In the genomic region with DNA sequence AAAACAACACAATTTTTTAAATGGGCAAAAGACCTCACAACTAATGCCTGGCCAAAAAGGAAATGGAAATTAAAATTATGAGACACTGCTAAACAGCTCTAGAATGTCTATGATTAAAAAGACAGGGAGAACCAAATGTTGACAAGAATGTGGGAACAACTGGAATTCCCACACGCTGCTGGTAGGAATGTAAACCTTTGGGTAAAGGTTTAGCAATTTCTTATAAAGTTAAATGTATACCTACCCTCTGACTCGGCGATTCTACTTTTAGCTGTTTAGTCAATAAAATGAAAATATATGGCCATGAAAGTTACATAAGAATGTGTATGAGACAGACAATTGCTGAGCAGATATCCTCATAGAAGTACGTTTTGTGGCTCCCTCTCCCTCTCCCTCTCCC, we compare ENCODE assay signal across 31 cellular contexts.
"Had no signal": no experiment of that assay in that cellular context is flagged by ENCODE, and none has a peak within 500 bp of the region (broad histone marks: within the 10 kb centered on the region; RNA-seq: fewer than 3 reads in every experiment).

No MANE protein-coding gene starts in this region.

- H3K4me3 Mint-ChIP-seq: activated CD4-positive, alpha-beta T cell treated with anti-CD3 and anti-CD28 coated beads for 36 hours; activated CD8-positive, alpha-beta memory T cell treated with anti-CD3 and anti-CD28 coated beads, Interleukin-2, amount 10 ng/mL, durations not matched to agents 7 days and 5 days; activated CD8-positive, alpha-beta T cell treated with anti-CD3 and anti-CD28 coated beads, Interleukin-2, amount 10 ng/mL, durations not matched to agents 7 days and 5 days; brain; natural killer cell; stimulated activated effector memory CD8-positive, alpha-beta T cell treated with anti-CD3 and anti-CD28 coated beads, Interleukin-12 subunit alpha, Interleukin-12 subunit beta, amount 100 ng/mL, for 72 hours; stimulated activated naive CD8-positive, alpha-beta T cell treated with anti-CD3 and anti-CD28 coated beads, Interleukin-15, Interleukin-2, amounts not matched to agents 100 ng/mL and 50 ng/mL, for 24 hours had no signal

- DNase-seq: activated CD4-positive, alpha-beta T cell treated with anti-CD3 and anti-CD28 coated beads for 36 hours; activated CD4-positive, CD25-positive, alpha-beta regulatory T cell; activated CD8-positive, alpha-beta memory T cell treated with anti-CD3 and anti-CD28 coated beads, Interleukin-2, amount 10 ng/mL, durations not matched to agents 7 days and 5 days; activated CD8-positive, alpha-beta T cell treated with anti-CD3 and anti-CD28 coated beads, Interleukin-2, amount 10 ng/mL, durations not matched to agents 7 days and 5 days; activated naive CD4-positive, alpha-beta T cell; activated T-cell treated with anti-CD3 and anti-CD28 coated beads, Interleukin-2, amount 50 U/mL, for 48 hours; aorta; cerebellar nuclear complex; dorsolateral prefrontal cortex; effector memory CD4-positive, alpha-beta T cell; foreskin keratinocyte; left lung; lower lobe of right lung; mesendoderm; natural killer cell; posterior cingulate gyrus; stimulated activated CD4-positive, alpha-beta T cell treated with anti-CD3 and anti-CD28 coated beads, Interleukin-12 subunit alpha, Interleukin-12 subunit beta, amount 100 ng/mL, for 4 hours; stimulated activated CD4-positive, alpha-beta T cell treated with anti-CD3 and anti-CD28 coated beads, Interleukin-4, amount 100 ng/mL, for 24 hours; trophoblast cell had no signal

- H3K4me3 ChIP-seq: cardiac muscle cell, coronary artery, dorsolateral prefrontal cortex, left lung, lower lobe of right lung, skin epidermis, thoracic aorta had no signal

- H3K27me3 Mint-ChIP-seq: activated CD4-positive, alpha-beta T cell treated with anti-CD3 and anti-CD28 coated beads for 36 hours; activated CD8-positive, alpha-beta memory T cell treated with anti-CD3 and anti-CD28 coated beads, Interleukin-2, amount 10 ng/mL, durations not matched to agents 7 days and 5 days; stimulated activated naive CD8-positive, alpha-beta T cell treated with anti-CD3 and anti-CD28 coated beads, Interleukin-15, Interleukin-2, amounts not matched to agents 100 ng/mL and 50 ng/mL, for 24 hours had no signal

- H3K4me1 Mint-ChIP-seq: natural killer cell; stimulated activated effector memory CD8-positive, alpha-beta T cell treated with anti-CD3 and anti-CD28 coated beads, Interleukin-12 subunit alpha, Interleukin-12 subunit beta, amount 100 ng/mL, for 72 hours had no signal

- FAIRE-seq: endothelial cell of umbilical vein, islet of Langerhans, urothelium cell line had no signal

- H3K9me3 Mint-ChIP-seq: activated naive CD4-positive, alpha-beta T cell treated with anti-CD3 and anti-CD28 coated beads, Interleukin-2, amount 50 U/mL, for 72 hours; activated T-helper 2 cell treated with anti-CD3 and anti-CD28 coated beads, Interferon-gamma antibody, Interleukin-2, Interleukin-4, amounts not matched to agents 10 μg/mL and 5 μg/mL and 100 μg/mL, durations not matched to agents 14 hours and 24 hours and 36 hours; natural killer cell; stimulated activated effector memory CD8-positive, alpha-beta T cell treated with anti-CD3 and anti-CD28 coated beads, Interleukin-12 subunit alpha, Interleukin-12 subunit beta, amount 100 ng/mL, for 72 hours; stimulated activated naive CD8-positive, alpha-beta T cell treated with anti-CD3 and anti-CD28 coated beads, Interleukin-15, Interleukin-2, amounts not matched to agents 100 ng/mL and 50 ng/mL, for 24 hours had no signal

- H3K27ac Mint-ChIP-seq: activated CD4-positive, alpha-beta T cell treated with anti-CD3 and anti-CD28 coated beads for 36 hours; activated CD8-positive, alpha-beta memory T cell treated with anti-CD3 and anti-CD28 coated beads, Interleukin-2, amount 10 ng/mL, durations not matched to agents 7 days and 5 days; activated CD8-positive, alpha-beta T cell treated with anti-CD3 and anti-CD28 coated beads, Interleukin-2, amount 10 ng/mL, durations not matched to agents 7 days and 5 days; activated T-helper 2 cell treated with anti-CD3 and anti-CD28 coated beads, Interferon-gamma antibody, Interleukin-2, Interleukin-4, amounts not matched to agents 10 μg/mL and 5 μg/mL and 100 μg/mL, durations not matched to agents 14 hours and 24 hours and 36 hours; brain; stimulated activated effector memory CD8-positive, alpha-beta T cell treated with anti-CD3 and anti-CD28 coated beads, Interleukin-12 subunit alpha, Interleukin-12 subunit beta, amount 100 ng/mL, for 72 hours; stimulated activated naive CD8-positive, alpha-beta T cell treated with anti-CD3 and anti-CD28 coated beads, Interleukin-15, Interleukin-2, amounts not matched to agents 100 ng/mL and 50 ng/mL, for 24 hours had no signal

- H3K36me3 Mint-ChIP-seq: natural killer cell had no signal
